8 cellular contexts compared by ENCODE assay signal in the genomic region with DNA sequence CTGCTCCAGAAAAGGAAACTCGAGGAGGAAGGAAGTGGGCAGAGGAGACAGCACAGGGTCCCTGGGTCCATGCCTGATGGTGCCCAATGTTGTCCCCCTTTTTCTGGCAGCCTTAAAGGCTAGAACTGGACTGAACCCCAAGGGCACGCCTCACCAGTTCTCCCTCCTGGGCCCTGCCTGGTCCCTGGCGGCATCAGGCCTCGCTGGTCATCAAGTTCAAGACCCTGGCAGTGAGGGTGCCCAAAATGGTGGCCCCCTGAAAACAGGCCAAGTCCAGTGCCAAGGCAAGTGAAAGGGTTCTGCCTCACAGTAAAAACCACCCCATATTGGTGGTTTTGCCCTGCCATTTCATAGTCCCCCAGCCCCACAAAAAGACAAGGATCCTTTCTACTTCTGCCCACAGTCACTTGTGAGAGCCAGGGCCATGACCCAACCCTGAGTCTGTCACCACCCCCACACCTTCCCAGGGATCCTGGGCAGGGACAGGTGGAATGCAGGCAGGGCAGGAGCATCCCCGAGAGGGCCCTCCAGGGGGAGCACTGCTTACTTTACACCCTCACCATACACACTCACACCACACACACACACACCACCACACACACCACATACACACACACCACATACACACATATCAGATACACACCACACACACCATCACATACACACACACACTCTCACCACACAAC.
A peak's percentile ranks its signal among the peaks of the same experiment; 100 is the strongest.
DNase-seq lines count a peak whose midpoint lies in the region; ATAC-seq and TF ChIP-seq lines count a peak whose summit lies in the region.

No MANE protein-coding gene starts in this region.

- H3K9ac ChIP-seq in endodermal cell (ENCODE audit: extremely low read depth, low read length, poor library complexity, severe bottlenecking) (no peak overlapping the region), mesenchymal stem cell (ENCODE audit: low read length) (no peak overlapping the region)

- H3K4ac ChIP-seq in mesenchymal stem cell (ENCODE audit: low read depth in 1 of 2, low read length in 2 of 2): no peak overlapping the region

- H3K27me3 ChIP-seq in endodermal cell (ENCODE audit: control insufficient read depth, insufficient read depth, low read length, poor library complexity, severe bottlenecking) (peaks cover 6% of the 10 kb centered on the region), mesenchymal stem cell (ENCODE audit: control insufficient read depth in 1 of 2, insufficient read depth in 1 of 2, low read length in 2 of 2) (no peaks in the 10 kb centered on the region)

- no peak overlapping the region for H4K8ac ChIP-seq in mesenchymal stem cell (ENCODE audit: low read length)

- H3K4me3 Mint-ChIP-seq in endodermal cell: no peak overlapping the region

- H2BK120ac ChIP-seq in mesenchymal stem cell (ENCODE audit: low read depth, low read length): no peak overlapping the region

- no peak overlapping the region for H3K4me2 ChIP-seq in mesenchymal stem cell (ENCODE audit: low read length, poor library complexity, severe bottlenecking)

- intact Hi-C loops in cardiac septum (cut with DNase I): loop anchor here (10.0 kb wide), 1 partner anchor 1665 kb away; no protein-coding TSS in a partner anchor

- H3K79me1 ChIP-seq in mesenchymal stem cell (replicated peaks; ENCODE audit: low read length, poor library complexity, severe bottlenecking): no peaks in the 10 kb centered on the region

- H3K14ac ChIP-seq in mesenchymal stem cell (ENCODE audit: low read length in 2 of 2): no peak overlapping the region

- no peak overlapping the region for H2AK5ac ChIP-seq in mesenchymal stem cell (ENCODE audit: low read length, severe bottlenecking)

- H2BK15ac ChIP-seq in mesenchymal stem cell (ENCODE audit: low read depth, poor library complexity, severe bottlenecking): no peak overlapping the region

- H3K4me1 ChIP-seq in endodermal cell (ENCODE audit: control insufficient read depth, insufficient read depth, low read length) (no peaks in the 10 kb centered on the region), mesenchymal stem cell (ENCODE audit: control insufficient read depth, insufficient read depth, low read depth, low read length) (peaks cover 28% of the 10 kb centered on the region)

- H3K4me3 ChIP-seq in endodermal cell (ENCODE audit: low read length) (peak overlapping the region; percentile 6), mesenchymal stem cell (ENCODE audit: insufficient read depth in 1 of 2, low read depth in 1 of 2, low read length in 2 of 2) (no peak overlapping the region)

- TF ChIP-seq CTCF in GM12873 (IDR thresholded peaks at IDR 0.05; ENCODE audit: insufficient read depth, low read depth, low read length, missing control alignments) (peak; percentile 13), endodermal cell (conservative IDR thresholded peaks at IDR 0.05) (peak; percentile 56)

- H3K9me3 Mint-ChIP-seq in endodermal cell: peaks cover 16% of the 10 kb centered on the region

- WGBS in endodermal cell (ENCODE audit: insufficient coverage in 1 of 2, insufficient read length in 1 of 2), 2 experiments: 84 to 98% methylated on average over 3 to 5 of the region's 5 CpGs
- 92% methylated on average over 5 of the region's 5 CpGs for WGBS in mesenchymal stem cell

- H4K91ac ChIP-seq in mesenchymal stem cell (ENCODE audit: low read length): no peak overlapping the region

- DNase-seq in endodermal cell: peak; percentile 71
- DNase-seq in germinal center (ENCODE audit: low spot score): no peak
- no peak for DNase-seq in cardiac septum (ENCODE audit: low spot score)
- DNase-seq in NCI-H146 treated with DMSO at 0.1 percent for 48 hours (lab: John Stamatoyannopoulos, UW; ENCODE audit: unreplicated experiment): no peak
- no peak for DNase-seq in mesenchymal stem cell

- no peaks in the 10 kb centered on the region for H3K36me3 ChIP-seq in endodermal cell (ENCODE audit: control insufficient read depth, insufficient read depth, low read length)
- H3K36me3 ChIP-seq in mesenchymal stem cell (ENCODE audit: control insufficient read depth in 1 of 2, insufficient read depth in 2 of 2, low read depth in 1 of 2, low read length in 2 of 2): no peaks in the 10 kb centered on the region

- H3K27me3 Mint-ChIP-seq in endodermal cell (ENCODE audit: insufficient read depth): peaks cover 8% of the 10 kb centered on the region

- no peak overlapping the region for H3K27ac Mint-ChIP-seq in endodermal cell

- H3K18ac ChIP-seq in mesenchymal stem cell (ENCODE audit: low read depth in 1 of 2, low read length in 2 of 2): no peak overlapping the region

- peak; percentile 14 for ATAC-seq in GM21423 (IDR thresholded peaks at IDR 0.05; ENCODE audit: unreplicated experiment)
- ATAC-seq in HG03565 (IDR thresholded peaks at IDR 0.05; ENCODE audit: unreplicated experiment): peak; percentile 12

- peaks cover 26% of the 10 kb centered on the region for H3K36me3 Mint-ChIP-seq in endodermal cell (ENCODE audit: low read depth)

- H2BK5ac ChIP-seq in mesenchymal stem cell (ENCODE audit: low read depth, low read length, poor library complexity, severe bottlenecking): no peak overlapping the region

- H3K27ac ChIP-seq in endodermal cell (ENCODE audit: low read depth, low read length) (no peak overlapping the region), mesenchymal stem cell (ENCODE audit: low read length, poor library complexity, severe bottlenecking) (no peak overlapping the region)

- H2BK12ac ChIP-seq in mesenchymal stem cell (ENCODE audit: low read length in 2 of 2): no peak overlapping the region

- peaks cover 39% of the 10 kb centered on the region for H3K9me3 ChIP-seq in endodermal cell (ENCODE audit: control insufficient read depth, low read length)
- H3K9me3 ChIP-seq in mesenchymal stem cell (ENCODE audit: control insufficient read depth, low read length): no peaks in the 10 kb centered on the region

- H2AFZ ChIP-seq in mesenchymal stem cell (ENCODE audit: low read depth, low read length): no peak overlapping the region

- H3K4me1 Mint-ChIP-seq in endodermal cell: peaks cover 11% of the 10 kb centered on the region

- no peak overlapping the region for H3K23ac ChIP-seq in mesenchymal stem cell (ENCODE audit: low read length in 2 of 2)
